Comparison of ENCODE assay signal across 18 cellular contexts in genomic region chr7:121073463-121074099, GRCh38.
A peak's percentile ranks its signal among the peaks of the same experiment; 100 is the strongest.
DNase-seq lines count a peak whose midpoint lies in the region; ATAC-seq and TF ChIP-seq lines count a peak whose summit lies in the region.
"Had no signal": no experiment of that assay in that cellular context is flagged by ENCODE, and none has a peak within 500 bp of the region (broad histone marks: within the 10 kb centered on the region; RNA-seq: fewer than 3 reads in every experiment).

No MANE protein-coding gene starts in this region.

- intact Hi-C loops in psoas muscle (cut with DNase I) = no loop called here
- intact Hi-C loops in prostate gland (cut with DNase I) = no loop called here

- 51 to 77% (median 61%) methylated on average over 3 of the region's 3 CpGs for WGBS in psoas muscle, 3 donors
- WGBS in prostate gland = 79% methylated on average over 3 of the region's 3 CpGs

- H3K4me3 ChIP-seq in adipocyte (ENCODE audit: low read length) (peak overlapping the region; percentile 42), fibroblast of the aortic adventitia (ENCODE audit: low read depth, low read length) (no peak overlapping the region), psoas muscle (no peak overlapping the region), prostate gland (no peak overlapping the region)
- H3K4me3 ChIP-seq: SK-N-MC had no signal

- no peak for ATAC-seq in psoas muscle
- ATAC-seq in GM21367 (IDR thresholded peaks at IDR 0.05; ENCODE audit: unreplicated experiment) = no peak

- H3K36me3 ChIP-seq in adipocyte (ENCODE audit: control insufficient read depth, insufficient read depth, low read length, severe bottlenecking) (no peaks in the 10 kb centered on the region), psoas muscle (ENCODE audit: insufficient read depth in 1 of 2, low read depth in 1 of 2) (no peaks in the 10 kb centered on the region), prostate gland (no peaks in the 10 kb centered on the region)

- H3K9me3 ChIP-seq in adipocyte (ENCODE audit: control insufficient read depth, low read length) (no peaks in the 10 kb centered on the region), psoas muscle (no peaks in the 10 kb centered on the region), prostate gland (no peaks in the 10 kb centered on the region)

- no peak overlapping the region for H3K9ac ChIP-seq in adipocyte (ENCODE audit: low read length)

- H3K27me3 ChIP-seq in adipocyte (replicated peaks; ENCODE audit: control insufficient read depth, insufficient read depth, low read length) (no peaks in the 10 kb centered on the region), psoas muscle (ENCODE audit: insufficient read depth in 3 of 3, low read length in 2 of 3) (no peaks in the 10 kb centered on the region), prostate gland (replicated peaks; ENCODE audit: insufficient read depth) (no peaks in the 10 kb centered on the region)

- TF ChIP-seq POLR2A in prostate gland (IDR thresholded peaks at IDR 0.05) = no peak

- peak overlapping the region; percentile 10 for H3K27ac ChIP-seq in psoas muscle
- no peak overlapping the region for H3K27ac ChIP-seq in prostate gland
- H3K27ac ChIP-seq: C4-2B, SK-N-MC had no signal

- DNase-seq in adipocyte (ENCODE audit: low read depth) = no peak
- peak; percentile 48 for DNase-seq in fibroblast of the aortic adventitia (ENCODE audit: low read depth)
- no peak for DNase-seq in psoas muscle
- no peak for DNase-seq in prostate gland (ENCODE audit: low spot score)
- no peak for DNase-seq in HK-2 (ENCODE audit: unreplicated experiment)
- no peak for DNase-seq in OCI-M1 (lab: John Stamatoyannopoulos, UW)
- DNase-seq: ACHN, AML-193, DMS79, H7, Karpas-422, NCI-H1417 treated with DMSO at 0.1 percent for 48 hours, NCI-H1930, NCI-H526, Right ventricle myocardium superior had no signal

- H3K4me1 ChIP-seq in adipocyte (ENCODE audit: control insufficient read depth, insufficient read depth, low read length) = peaks cover 50% of the 10 kb centered on the region
- peaks cover 41% of the 10 kb centered on the region for H3K4me1 ChIP-seq in psoas muscle
- H3K4me1 ChIP-seq in prostate gland (replicated peaks) = no peaks in the 10 kb centered on the region

- no peak for TF ChIP-seq CTCF in fibroblast of the aortic adventitia (IDR thresholded peaks at IDR 0.05; ENCODE audit: insufficient read depth, low read length)
- no peak for TF ChIP-seq CTCF in psoas muscle (IDR thresholded peaks at IDR 0.05)
- TF ChIP-seq CTCF in prostate gland (IDR thresholded peaks at IDR 0.05) = no peak
